ENCODE assay signal across 1 cellular context in the genomic region with DNA sequence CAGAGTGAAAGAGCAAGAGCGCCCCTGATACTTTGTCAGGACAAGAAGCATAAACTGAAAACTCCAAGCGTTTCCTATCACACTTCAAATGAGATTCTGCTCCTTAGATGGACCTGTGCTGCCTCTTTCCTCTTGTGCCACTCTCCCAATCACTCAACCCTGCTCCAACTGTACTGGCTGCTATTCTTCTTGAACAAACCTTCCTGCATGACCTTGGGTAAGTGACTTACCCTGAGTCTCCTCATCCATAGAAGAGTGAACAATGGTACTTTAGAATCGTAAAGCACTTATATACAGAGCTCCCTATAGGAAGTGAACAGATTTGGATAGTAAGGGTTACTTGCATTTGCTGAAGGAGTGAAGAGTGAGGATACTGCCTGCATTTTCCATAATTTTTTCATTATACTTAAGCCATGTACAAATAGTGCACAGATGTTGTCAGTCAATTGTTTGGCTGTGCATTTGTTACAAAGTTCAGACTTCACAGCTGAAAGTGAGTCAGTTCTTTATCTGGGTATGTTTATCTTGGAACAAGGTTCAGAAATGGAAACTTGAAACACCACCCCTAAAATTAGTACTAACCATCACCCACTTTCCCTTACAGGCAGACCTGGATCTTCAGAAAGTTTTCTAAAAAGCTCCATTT.
TF ChIP-seq lines count a peak whose summit lies in the region.

No MANE protein-coding gene starts in this region.

TF ChIP-seq in HepG2, 621 proteins besides CTCF, POLR2A, EP300 and RAD21 (continued from another document and continues in another):
- TF ChIP-seq, protein P1, sequence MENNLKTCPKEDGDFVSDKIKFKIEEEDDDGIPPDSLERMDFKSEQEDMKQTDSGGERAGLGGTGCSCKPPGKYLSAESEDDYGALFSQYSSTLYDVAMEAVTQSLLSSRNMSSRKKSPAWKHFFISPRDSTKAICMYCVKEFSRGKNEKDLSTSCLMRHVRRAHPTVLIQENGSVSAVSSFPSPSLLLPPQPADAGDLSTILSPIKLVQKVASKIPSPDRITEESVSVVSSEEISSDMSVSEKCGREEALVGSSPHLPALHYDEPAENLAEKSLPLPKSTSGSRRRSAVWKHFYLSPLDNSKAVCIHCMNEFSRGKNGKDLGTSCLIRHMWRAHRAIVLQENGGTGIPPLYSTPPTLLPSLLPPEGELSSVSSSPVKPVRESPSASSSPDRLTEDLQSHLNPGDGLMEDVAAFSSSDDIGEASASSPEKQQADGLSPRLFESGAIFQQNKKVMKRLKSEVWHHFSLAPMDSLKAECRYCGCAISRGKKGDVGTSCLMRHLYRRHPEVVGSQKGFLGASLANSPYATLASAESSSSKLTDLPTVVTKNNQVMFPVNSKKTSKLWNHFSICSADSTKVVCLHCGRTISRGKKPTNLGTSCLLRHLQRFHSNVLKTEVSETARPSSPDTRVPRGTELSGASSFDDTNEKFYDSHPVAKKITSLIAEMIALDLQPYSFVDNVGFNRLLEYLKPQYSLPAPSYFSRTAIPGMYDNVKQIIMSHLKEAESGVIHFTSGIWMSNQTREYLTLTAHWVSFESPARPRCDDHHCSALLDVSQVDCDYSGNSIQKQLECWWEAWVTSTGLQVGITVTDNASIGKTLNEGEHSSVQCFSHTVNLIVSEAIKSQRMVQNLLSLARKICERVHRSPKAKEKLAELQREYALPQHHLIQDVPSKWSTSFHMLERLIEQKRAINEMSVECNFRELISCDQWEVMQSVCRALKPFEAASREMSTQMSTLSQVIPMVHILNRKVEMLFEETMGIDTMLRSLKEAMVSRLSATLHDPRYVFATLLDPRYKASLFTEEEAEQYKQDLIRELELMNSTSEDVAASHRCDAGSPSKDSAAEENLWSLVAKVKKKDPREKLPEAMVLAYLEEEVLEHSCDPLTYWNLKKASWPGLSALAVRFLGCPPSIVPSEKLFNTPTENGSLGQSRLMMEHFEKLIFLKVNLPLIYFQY (CRISPR knock-in tag; IDR thresholded peaks at IDR 0.05; ENCODE audit: borderline replicate concordance), result no peak
- TF ChIP-seq RARG (CRISPR knock-in tag; IDR thresholded peaks at IDR 0.05; ENCODE audit: low read depth), result no peak
- no peak for TF ChIP-seq HINFP (CRISPR knock-in tag; IDR thresholded peaks at IDR 0.05; ENCODE audit: low read depth)
- TF ChIP-seq, protein P2, sequence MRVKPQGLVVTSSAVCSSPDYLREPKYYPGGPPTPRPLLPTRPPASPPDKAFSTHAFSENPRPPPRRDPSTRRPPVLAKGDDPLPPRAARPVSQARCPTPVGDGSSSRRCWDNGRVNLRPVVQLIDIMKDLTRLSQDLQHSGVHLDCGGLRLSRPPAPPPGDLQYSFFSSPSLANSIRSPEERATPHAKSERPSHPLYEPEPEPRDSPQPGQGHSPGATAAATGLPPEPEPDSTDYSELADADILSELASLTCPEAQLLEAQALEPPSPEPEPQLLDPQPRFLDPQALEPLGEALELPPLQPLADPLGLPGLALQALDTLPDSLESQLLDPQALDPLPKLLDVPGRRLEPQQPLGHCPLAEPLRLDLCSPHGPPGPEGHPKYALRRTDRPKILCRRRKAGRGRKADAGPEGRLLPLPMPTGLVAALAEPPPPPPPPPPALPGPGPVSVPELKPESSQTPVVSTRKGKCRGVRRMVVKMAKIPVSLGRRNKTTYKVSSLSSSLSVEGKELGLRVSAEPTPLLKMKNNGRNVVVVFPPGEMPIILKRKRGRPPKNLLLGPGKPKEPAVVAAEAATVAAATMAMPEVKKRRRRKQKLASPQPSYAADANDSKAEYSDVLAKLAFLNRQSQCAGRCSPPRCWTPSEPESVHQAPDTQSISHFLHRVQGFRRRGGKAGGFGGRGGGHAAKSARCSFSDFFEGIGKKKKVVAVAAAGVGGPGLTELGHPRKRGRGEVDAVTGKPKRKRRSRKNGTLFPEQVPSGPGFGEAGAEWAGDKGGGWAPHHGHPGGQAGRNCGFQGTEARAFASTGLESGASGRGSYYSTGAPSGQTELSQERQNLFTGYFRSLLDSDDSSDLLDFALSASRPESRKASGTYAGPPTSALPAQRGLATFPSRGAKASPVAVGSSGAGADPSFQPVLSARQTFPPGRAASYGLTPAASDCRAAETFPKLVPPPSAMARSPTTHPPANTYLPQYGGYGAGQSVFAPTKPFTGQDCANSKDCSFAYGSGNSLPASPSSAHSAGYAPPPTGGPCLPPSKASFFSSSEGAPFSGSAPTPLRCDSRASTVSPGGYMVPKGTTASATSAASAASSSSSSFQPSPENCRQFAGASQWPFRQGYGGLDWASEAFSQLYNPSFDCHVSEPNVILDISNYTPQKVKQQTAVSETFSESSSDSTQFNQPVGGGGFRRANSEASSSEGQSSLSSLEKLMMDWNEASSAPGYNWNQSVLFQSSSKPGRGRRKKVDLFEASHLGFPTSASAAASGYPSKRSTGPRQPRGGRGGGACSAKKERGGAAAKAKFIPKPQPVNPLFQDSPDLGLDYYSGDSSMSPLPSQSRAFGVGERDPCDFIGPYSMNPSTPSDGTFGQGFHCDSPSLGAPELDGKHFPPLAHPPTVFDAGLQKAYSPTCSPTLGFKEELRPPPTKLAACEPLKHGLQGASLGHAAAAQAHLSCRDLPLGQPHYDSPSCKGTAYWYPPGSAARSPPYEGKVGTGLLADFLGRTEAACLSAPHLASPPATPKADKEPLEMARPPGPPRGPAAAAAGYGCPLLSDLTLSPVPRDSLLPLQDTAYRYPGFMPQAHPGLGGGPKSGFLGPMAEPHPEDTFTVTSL (CRISPR knock-in tag; IDR thresholded peaks at IDR 0.05; ENCODE audit: borderline replicate concordance), result peak; percentile 70; the same call in 1 of the 2 replicates
- peak; percentile 12; the same call in 1 of the 2 replicates for TF ChIP-seq SIX4 (CRISPR knock-in tag; IDR thresholded peaks at IDR 0.05)
- TF ChIP-seq TERF1 (CRISPR knock-in tag; IDR thresholded peaks at IDR 0.05), result no peak
- no peak for TF ChIP-seq NCOA5 (CRISPR knock-in tag; IDR thresholded peaks at IDR 0.05)
- no peak for TF ChIP-seq JUN (CRISPR knock-in tag; IDR thresholded peaks at IDR 0.05)
- TF ChIP-seq, protein P3, sequence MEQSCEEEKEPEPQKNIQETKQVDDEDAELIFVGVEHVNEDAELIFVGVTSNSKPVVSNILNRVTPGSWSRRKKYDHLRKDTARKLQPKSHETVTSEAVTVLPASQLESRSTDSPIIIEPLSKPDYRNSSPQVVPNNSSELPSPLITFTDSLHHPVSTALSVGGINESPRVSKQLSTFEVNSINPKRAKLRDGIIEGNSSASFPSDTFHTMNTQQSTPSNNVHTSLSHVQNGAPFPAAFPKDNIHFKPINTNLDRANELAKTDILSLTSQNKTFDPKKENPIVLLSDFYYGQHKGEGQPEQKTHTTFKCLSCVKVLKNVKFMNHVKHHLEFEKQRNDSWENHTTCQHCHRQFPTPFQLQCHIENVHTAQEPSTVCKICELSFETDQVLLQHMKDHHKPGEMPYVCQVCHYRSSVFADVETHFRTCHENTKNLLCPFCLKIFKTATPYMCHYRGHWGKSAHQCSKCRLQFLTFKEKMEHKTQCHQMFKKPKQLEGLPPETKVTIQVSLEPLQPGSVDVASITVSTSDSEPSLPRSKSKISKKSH (CRISPR knock-in tag; IDR thresholded peaks at IDR 0.05; ENCODE audit: borderline replicate concordance), result no peak
- no peak for TF ChIP-seq HHEX (CRISPR knock-in tag; IDR thresholded peaks at IDR 0.05)
- no peak for TF ChIP-seq ZNF138 (CRISPR knock-in tag; IDR thresholded peaks at IDR 0.05; ENCODE audit: low read depth)
- no peak for TF ChIP-seq ZNF569 (CRISPR knock-in tag; IDR thresholded peaks at IDR 0.05; ENCODE audit: borderline replicate concordance)
- TF ChIP-seq ZBTB34 (CRISPR knock-in tag; IDR thresholded peaks at IDR 0.05), result no peak
- TF ChIP-seq ARID5B (CRISPR knock-in tag; IDR thresholded peaks at IDR 0.05), result peak; percentile 74
- no peak for TF ChIP-seq FOXO4 (CRISPR knock-in tag; conservative IDR thresholded peaks at IDR 0.05)
- TF ChIP-seq IKZF1 (IDR thresholded peaks at IDR 0.05), result no peak
- no peak for TF ChIP-seq ZNF296 (CRISPR knock-in tag; conservative IDR thresholded peaks at IDR 0.05)
- TF ChIP-seq U2AF2 (IDR thresholded peaks at IDR 0.05; ENCODE audit: low read depth, low read length), result no peak
- no peak for TF ChIP-seq CBFB (CRISPR knock-in tag; IDR thresholded peaks at IDR 0.05)
- TF ChIP-seq PPARG (CRISPR knock-in tag; conservative IDR thresholded peaks at IDR 0.05), result peak; percentile 92
- no peak for TF ChIP-seq SIN3B (IDR thresholded peaks at IDR 0.05; ENCODE audit: low read length)
- TF ChIP-seq TAF15 (IDR thresholded peaks at IDR 0.05; ENCODE audit: low read depth, low read length, poor library complexity, severe bottlenecking), result no peak
- TF ChIP-seq, protein P4, sequence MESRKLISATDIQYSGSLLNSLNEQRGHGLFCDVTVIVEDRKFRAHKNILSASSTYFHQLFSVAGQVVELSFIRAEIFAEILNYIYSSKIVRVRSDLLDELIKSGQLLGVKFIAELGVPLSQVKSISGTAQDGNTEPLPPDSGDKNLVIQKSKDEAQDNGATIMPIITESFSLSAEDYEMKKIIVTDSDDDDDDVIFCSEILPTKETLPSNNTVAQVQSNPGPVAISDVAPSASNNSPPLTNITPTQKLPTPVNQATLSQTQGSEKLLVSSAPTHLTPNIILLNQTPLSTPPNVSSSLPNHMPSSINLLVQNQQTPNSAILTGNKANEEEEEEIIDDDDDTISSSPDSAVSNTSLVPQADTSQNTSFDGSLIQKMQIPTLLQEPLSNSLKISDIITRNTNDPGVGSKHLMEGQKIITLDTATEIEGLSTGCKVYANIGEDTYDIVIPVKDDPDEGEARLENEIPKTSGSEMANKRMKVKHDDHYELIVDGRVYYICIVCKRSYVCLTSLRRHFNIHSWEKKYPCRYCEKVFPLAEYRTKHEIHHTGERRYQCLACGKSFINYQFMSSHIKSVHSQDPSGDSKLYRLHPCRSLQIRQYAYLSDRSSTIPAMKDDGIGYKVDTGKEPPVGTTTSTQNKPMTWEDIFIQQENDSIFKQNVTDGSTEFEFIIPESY (CRISPR knock-in tag; IDR thresholded peaks at IDR 0.05), result no peak
- TF ChIP-seq CREB3 (CRISPR knock-in tag; IDR thresholded peaks at IDR 0.05), result no peak
